ENCODE assay signal across 17 cellular contexts in genomic region chr2:31286230-31286629, GRCh38. TPM values are rescaled to one million over a fixed set of nuclear protein-coding genes. Genes with fewer than 3 reads are reported as not detected.
DNase-seq lines count a peak whose midpoint lies in the region; ATAC-seq and TF ChIP-seq lines count a peak whose summit lies in the region.
"Had no signal": no experiment of that assay in that cellular context is flagged by ENCODE, and none has a peak within 500 bp of the region (broad histone marks: within the 10 kb centered on the region; RNA-seq: fewer than 3 reads in every experiment).

No MANE protein-coding gene starts in this region.

- no peaks in the 10 kb centered on the region for H3K27me3 ChIP-seq in right cardiac atrium (ENCODE audit: control insufficient read depth, insufficient read depth)
- no peaks in the 10 kb centered on the region for H3K27me3 ChIP-seq in right atrium auricular region

- ATAC-seq in right cardiac atrium (peak; percentile 31 to 45), GM19452 (IDR thresholded peaks at IDR 0.05; ENCODE audit: unreplicated experiment) (no peak), HG02840 (IDR thresholded peaks at IDR 0.05; ENCODE audit: low FRiP score, unreplicated experiment) (no peak)
- ATAC-seq: A549, HepG2, Panc1 had no signal

- TF ChIP-seq CTCF in right atrium auricular region (IDR thresholded peaks at IDR 0.05) = no peak

- H3K9me3 ChIP-seq in right cardiac atrium (ENCODE audit: control insufficient read depth, low read length) (no peaks in the 10 kb centered on the region), right atrium auricular region (no peaks in the 10 kb centered on the region)
- H3K9me3 ChIP-seq: A549 had no signal

- H3K4me1 ChIP-seq in right cardiac atrium (ENCODE audit: control insufficient read depth, insufficient read depth, low read length) (no peaks in the 10 kb centered on the region), right atrium auricular region (no peaks in the 10 kb centered on the region)
- H3K4me1 ChIP-seq: A549 had no signal

- intact Hi-C loops in right cardiac atrium (cut with DNase I) = no loop called here

- H3K4me3 ChIP-seq in right cardiac atrium (ENCODE audit: low read length) (no peak overlapping the region), right atrium auricular region (no peak overlapping the region)
- H3K4me3 ChIP-seq: A549, SK-N-MC had no signal

- DNase-seq in right cardiac atrium (no peak), right atrium auricular region (ENCODE audit: low spot score) (no peak), dermis blood vessel endothelial cell (peak; percentile 19), islet precursor cell (peak; percentile 12), NCI-H187 treated with DMSO at 0.1 percent for 48 hours (lab: John Stamatoyannopoulos, UW) (no peak), pons (ENCODE audit: low spot score) (no peak)
- DNase-seq: C1 segment of cervical spinal cord, NCI-H1105, NCI-H1694, NCI-H2171 treated with DMSO at 0.1 percent for 48 hours, NCI-H524 had no signal

- H3K36me3 ChIP-seq in right atrium auricular region = no peaks in the 10 kb centered on the region

- WGBS in right cardiac atrium = 64% methylated on average over 4 of the region's 4 CpGs

- no peak overlapping the region for H3K27ac ChIP-seq in right cardiac atrium (ENCODE audit: low read length)
- H3K27ac ChIP-seq in right atrium auricular region = no peak overlapping the region
- H3K27ac ChIP-seq: A549, SK-N-MC had no signal

RNA-seq across cellular contexts. Expression of gene EHD3, which starts 52.3 kb away (rescaled TPM):
- total RNA-seq in right cardiac atrium = 10 to 100 TPM in 3 of 4 donors, 1 to 10 TPM in 1; 9.5 to 13.3 (median 10.9) TPM
- polyA plus RNA-seq in right cardiac atrium = 7.4 TPM
- 10 to 100 TPM; 10.6 to 12.5 TPM for total RNA-seq in right atrium auricular region
- 6.0 and 7.8 TPM in 2 replicates for total RNA-seq in dermis blood vessel endothelial cell

Comparison
In these comparisons a context has a peak if more than half of its experiments do, and no peak if none do; other contexts are left out.
1. ATAC-seq: peak in right cardiac atrium (2 of 2); none in GM19452 (single experiment) and HG02840 (single experiment).
2. DNase-seq: peak in dermis blood vessel endothelial cell (single experiment) and islet precursor cell (single experiment); none in right cardiac atrium (0 of 3), right atrium auricular region (single experiment), NCI-H187 treated with DMSO at 0.1 percent for 48 hours (single experiment) and pons (single experiment).